ENCODE assay signal across 13 cellular contexts in the genomic region with DNA sequence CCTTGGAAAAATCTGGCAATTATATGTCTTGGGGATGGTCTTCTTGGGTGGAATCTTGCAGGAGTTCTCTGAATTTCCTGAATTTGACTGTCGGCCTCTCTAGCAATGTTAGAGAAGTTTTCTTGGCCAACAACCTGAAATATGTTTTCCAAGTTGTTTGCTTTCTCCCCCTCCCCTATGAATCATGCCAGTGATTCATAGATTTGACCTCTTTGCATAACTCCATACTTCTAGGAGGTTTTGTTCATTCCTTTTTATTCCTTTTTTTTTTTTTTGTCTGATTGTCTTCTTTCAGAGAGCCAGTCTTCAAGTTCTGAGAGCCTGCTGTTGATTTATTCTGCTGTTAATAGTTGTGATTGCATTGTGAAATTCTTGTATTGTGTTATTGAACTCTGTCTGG. TPM values are rescaled to one million over a fixed set of nuclear protein-coding genes. Genes with fewer than 3 reads are reported as not detected.
A peak's percentile ranks its signal among the peaks of the same experiment; 100 is the strongest.
DNase-seq lines count a peak whose midpoint lies in the region; FAIRE-seq and TF ChIP-seq lines count a peak whose summit lies in the region.
"Had no signal": no experiment of that assay in that cellular context is flagged by ENCODE, and none has a peak within 500 bp of the region (broad histone marks: within the 10 kb centered on the region; RNA-seq: fewer than 3 reads in every experiment).

No MANE protein-coding gene starts in this region.

- H3K4me1 Mint-ChIP-seq in chondrocyte (ENCODE audit: low read depth) = peaks cover 16% of the 10 kb centered on the region
- H3K4me1 Mint-ChIP-seq: activated naive CD8-positive, alpha-beta T cell treated with anti-CD3 and anti-CD28 coated beads, Interleukin-2, amount 10 ng/mL, durations not matched to agents 7 days and 5 days; naive thymus-derived CD8-positive, alpha-beta T cell; stimulated activated memory B cell treated with anti-CD40 and anti-IgM and Interleukin-4, amounts not matched to agents 10 μg/mL and 1 μg/mL and 100 μg/mL, for 72 hours had no signal

- no peaks in the 10 kb centered on the region for H3K36me3 ChIP-seq in testis (ENCODE audit: low read depth, missing control alignments)

- no peak for FAIRE-seq in GM19239 (lab: Jason Lieb, UNC)
- FAIRE-seq: islet of Langerhans had no signal

- peaks cover 20% of the 10 kb centered on the region for H3K9me3 Mint-ChIP-seq in chondrocyte (ENCODE audit: low read depth)
- H3K9me3 Mint-ChIP-seq: naive thymus-derived CD8-positive, alpha-beta T cell; stimulated activated memory B cell treated with anti-CD40 and anti-IgM and Interleukin-4, amounts not matched to agents 10 μg/mL and 1 μg/mL and 100 μg/mL, for 72 hours had no signal

- no peak overlapping the region for H3K27ac ChIP-seq in testis

- H3K4me3 Mint-ChIP-seq in chondrocyte (ENCODE audit: unreplicated experiment) = no peak overlapping the region
- H3K4me3 Mint-ChIP-seq: activated naive CD8-positive, alpha-beta T cell treated with anti-CD3 and anti-CD28 coated beads, Interleukin-2, amount 10 ng/mL, durations not matched to agents 7 days and 5 days; naive thymus-derived CD8-positive, alpha-beta T cell; stimulated activated memory B cell treated with anti-CD40 and anti-IgM and Interleukin-4, amounts not matched to agents 10 μg/mL and 1 μg/mL and 100 μg/mL, for 72 hours had no signal

- no peak for TF ChIP-seq POLR2A in testis (IDR thresholded peaks at IDR 0.05)

- no peaks in the 10 kb centered on the region for H3K4me1 ChIP-seq in testis

- H3K27me3 Mint-ChIP-seq in chondrocyte (ENCODE audit: low read depth) = no peaks in the 10 kb centered on the region

- DNase-seq in Caki2 (ENCODE audit: low read depth) (peak; percentile 18), NCI-H226 (peak; percentile 55), chondrocyte (ENCODE audit: low spot score) (no peak), non-pigmented ciliary epithelial cell (ENCODE audit: low read depth) (peak; percentile 61), GM19239 (ENCODE audit: insufficient read length, low spot score) (no peak), NCI-H1417 (lab: John Stamatoyannopoulos, UW) (no peak), NCI-H187 treated with DMSO at 0.1 percent for 48 hours (lab: John Stamatoyannopoulos, UW) (no peak), testis (no peak)
- DNase-seq: activated naive CD8-positive, alpha-beta T cell treated with anti-CD3 and anti-CD28 coated beads, Interleukin-2, amount 10 ng/mL, durations not matched to agents 7 days and 5 days; naive thymus-derived CD8-positive, alpha-beta T cell; SW 1271 had no signal

- no peak overlapping the region for H3K4me3 ChIP-seq in testis

- WGBS in testis, 2 donors = 94 to 100% methylated on average over 1 of the region's 1 CpG

- no peaks in the 10 kb centered on the region for H3K27me3 ChIP-seq in testis

- peaks cover 9% of the 10 kb centered on the region for H3K36me3 Mint-ChIP-seq in chondrocyte (ENCODE audit: low read depth)
- H3K36me3 Mint-ChIP-seq: activated naive CD8-positive, alpha-beta T cell treated with anti-CD3 and anti-CD28 coated beads, Interleukin-2, amount 10 ng/mL, durations not matched to agents 7 days and 5 days; naive thymus-derived CD8-positive, alpha-beta T cell; stimulated activated memory B cell treated with anti-CD40 and anti-IgM and Interleukin-4, amounts not matched to agents 10 μg/mL and 1 μg/mL and 100 μg/mL, for 72 hours had no signal

- intact Hi-C loops in testis (cut with DNase I; ENCODE audit: low total_unique reads) = no loop called here

- H3K27ac Mint-ChIP-seq in chondrocyte (ENCODE audit: unreplicated experiment) = peak overlapping the region; percentile 68
- H3K27ac Mint-ChIP-seq: activated naive CD8-positive, alpha-beta T cell treated with anti-CD3 and anti-CD28 coated beads, Interleukin-2, amount 10 ng/mL, durations not matched to agents 7 days and 5 days; stimulated activated memory B cell treated with anti-CD40 and anti-IgM and Interleukin-4, amounts not matched to agents 10 μg/mL and 1 μg/mL and 100 μg/mL, for 72 hours had no signal

- TF ChIP-seq CTCF in chondrocyte (IDR thresholded peaks at IDR 0.05) (no peak), testis (IDR thresholded peaks at IDR 0.05) (no peak)

- no peaks in the 10 kb centered on the region for H3K9me3 ChIP-seq in testis

- in situ Hi-C loops in Caki2 (cut with HindIII; ENCODE audit: low pct_unique_long_range_greater_than_20kb, low sequenced_read_pairs) = no loop called here

RNA-seq across cellular contexts. Expression of gene SLC44A1, which starts 56.7 kb away (rescaled TPM):
- 19.6 and 35.6 TPM in 2 replicates for total RNA-seq in Caki2 (2014; rRNA removed; shearing (Covaris generic); ENCODE audit: low replicate concordance)
- total RNA-seq in chondrocyte = 17.1 to 34.5 TPM (median 18.6 TPM) in 3 replicates
- total RNA-seq in testis = 10 to 100 TPM in 1 of 2 donors, 1 to 10 TPM in 1; 8.9 to 16.7 TPM
- polyA plus RNA-seq in testis (ENCODE audit: insufficient read depth, low read depth, low replicate concordance) = 11.1 TPM

Comparison
In these comparisons a context has a peak if more than half of its experiments do, and no peak if none do; other contexts are left out.
1. DNase-seq: peak in Caki2 (single experiment), NCI-H226 (single experiment) and non-pigmented ciliary epithelial cell (single experiment); none in chondrocyte (single experiment), GM19239 (single experiment), NCI-H1417 (0 of 3), NCI-H187 treated with DMSO at 0.1 percent for 48 hours (single experiment) and testis (single experiment).